Comparison of ENCODE assay signal across 15 cellular contexts in genomic region chr2:172198908-172199307, GRCh38.
"Had no signal": no experiment of that assay in that cellular context is flagged by ENCODE, and none has a peak within 500 bp of the region (broad histone marks: within the 10 kb centered on the region; RNA-seq: fewer than 3 reads in every experiment).

No MANE protein-coding gene starts in this region.

- H3K27me3 ChIP-seq: adrenal gland, esophagus muscularis mucosa, left lung had no signal

- H3K4me3 ChIP-seq: adrenal gland, esophagus muscularis mucosa, left lung had no signal

- DNase-seq: activated CD4-positive, alpha-beta T cell treated with anti-CD3 and anti-CD28 coated beads, Interleukin-2, amount 50 U/mL, for 1 hour; activated CD4-positive, CD25-positive, alpha-beta regulatory T cell treated with anti-CD3 and anti-CD28 coated beads, Interleukin-2, amount 50 U/mL, for 72 hours; activated CD8-positive, alpha-beta memory T cell treated with anti-CD3 and anti-CD28 coated beads for 24 hours; activated CD8-positive, alpha-beta memory T cell treated with anti-CD3 and anti-CD28 coated beads, Interleukin-2, amount 50 U/mL, for 48 hours; activated gamma-delta T cell; activated T-cell treated with anti-CD3 and anti-CD28 coated beads, Interleukin-2, amount 50 U/mL, for 72 hours; adrenal gland; cerebellar nuclear complex; cortex of kidney; hypothalamus; left lung; midbrain; nephron progenitor cell; T1000 had no signal

- H3K36me3 ChIP-seq: adrenal gland, esophagus muscularis mucosa, left lung had no signal

- H3K27ac ChIP-seq: adrenal gland, esophagus muscularis mucosa, left lung had no signal

- H3K4me1 ChIP-seq: adrenal gland, esophagus muscularis mucosa had no signal
